9 cellular contexts compared by ENCODE assay signal in the genomic region with DNA sequence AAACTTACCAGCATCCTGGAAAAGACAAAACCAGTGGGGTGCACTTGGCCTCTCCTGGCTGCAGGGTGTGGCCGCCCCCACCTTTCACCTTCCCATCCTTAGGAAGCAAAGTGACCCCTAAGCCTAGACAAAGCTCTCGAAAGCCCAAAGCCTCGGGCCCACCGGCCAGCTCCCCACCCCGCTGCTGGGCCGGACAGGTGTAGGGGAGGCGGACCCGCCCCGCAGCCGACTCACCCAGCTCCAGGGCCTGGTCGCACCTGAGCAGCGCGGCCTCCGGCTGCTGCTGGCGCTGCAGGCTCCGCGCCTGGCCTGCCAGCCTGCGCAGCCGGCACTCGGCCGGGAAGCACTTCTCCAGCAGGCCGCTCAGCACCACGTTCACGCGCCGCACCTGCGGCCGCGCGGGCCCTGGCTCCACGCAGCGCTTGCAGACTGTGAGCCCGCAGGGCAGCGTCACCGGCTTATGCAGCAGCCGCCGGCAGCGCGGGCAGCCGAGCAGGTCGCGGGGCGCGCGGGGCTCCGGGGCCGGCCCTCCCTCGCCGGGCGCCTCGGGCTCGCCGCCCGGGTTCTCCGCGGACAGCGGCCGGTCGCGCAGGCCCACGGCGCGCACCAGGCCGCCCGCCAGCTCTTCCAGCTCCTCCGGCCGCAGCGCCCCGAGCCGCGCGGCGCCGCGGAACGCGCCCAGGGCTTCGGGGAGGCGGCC. TPM values are rescaled to one million over a fixed set of nuclear protein-coding genes. Genes with fewer than 3 reads are reported as not detected.
A peak's percentile ranks its signal among the peaks of the same experiment; 100 is the strongest.
DNase-seq lines count a peak whose midpoint lies in the region; ATAC-seq and TF ChIP-seq lines count a peak whose summit lies in the region.
"Had no signal": no experiment of that assay in that cellular context is flagged by ENCODE, and none has a peak within 500 bp of the region (broad histone marks: within the 10 kb centered on the region; RNA-seq: fewer than 3 reads in every experiment).

No MANE protein-coding gene starts in this region.

- no peaks in the 10 kb centered on the region for H3K4me1 Mint-ChIP-seq in activated T-cell treated with anti-CD3 and anti-CD28 coated beads, Interleukin-2, amount 50 U/mL, for 72 hours (ENCODE audit: low read depth)

- peak overlapping the region; percentile 86 for H3K4me2 ChIP-seq in parathyroid adenoma (ENCODE audit: low read length)

- DNase-seq in Ammon's horn (ENCODE audit: low spot score) (peak; percentile 37), HL-60 (ENCODE audit: low read depth in 1 of 2, low spot score in 1 of 2) (peak in 1 of 2 experiments; percentile 6), heart right ventricle (peak; percentile 5 to 31), HT-29 (ENCODE audit: low spot score) (no peak), NOMO-1 treated with DMSO at 0.1 percent for 48 hours (lab: John Stamatoyannopoulos, UW; ENCODE audit: unreplicated experiment) (no peak)
- peak; percentile 21 to 23 for DNase-seq in activated T-cell treated with anti-CD3 and anti-CD28 coated beads, Interleukin-2, amount 50 U/mL, for 72 hours

- H3K4me3 ChIP-seq in HL-60 (replicated peaks; ENCODE audit: insufficient read depth, low read length) (peak overlapping the region; percentile 42), heart right ventricle (peak overlapping the region; percentile 26 to 68 (median 61)), parathyroid adenoma (ENCODE audit: low read depth, low read length) (peak overlapping the region; percentile 69)

- H3K9me3 ChIP-seq in heart right ventricle (peaks cover 0 to 19% (median 5%) of the 10 kb centered on the region in 11 donors), parathyroid adenoma (ENCODE audit: control insufficient read depth, low read length) (no peaks in the 10 kb centered on the region)

- intact Hi-C loops in heart right ventricle (cut with DNase I): loop anchor here in 1 of 10 donors (5.0 kb wide), 1 partner anchor 61 kb away; no protein-coding TSS in a partner anchor

- TF ChIP-seq CTCF in HL-60 (IDR thresholded peaks at IDR 0.05; ENCODE audit: insufficient read depth, low read length) (no peak), heart right ventricle (IDR thresholded peaks at IDR 0.05) (peak in 6 of 9 donors; percentile 14 to 48 (median 36)), parathyroid adenoma (IDR thresholded peaks at IDR 0.05) (peak; percentile 39)

- WGBS in heart right ventricle, 2 donors: 1% methylated on average over 52 to 79 of the region's 79 CpGs

- H3K27ac ChIP-seq in HL-60 (replicated peaks): no peak overlapping the region
- peak overlapping the region; percentile 41 to 83 (median 78) for H3K27ac ChIP-seq in heart right ventricle
- H3K27ac ChIP-seq in parathyroid adenoma: peak overlapping the region; percentile 68

- H3K36me3 ChIP-seq in heart right ventricle (no peaks in the 10 kb centered on the region), parathyroid adenoma (ENCODE audit: control insufficient read depth, insufficient read depth, low read length) (no peaks in the 10 kb centered on the region)

- peaks cover 10 to 12% of the 10 kb centered on the region in 2 donors for H3K9me3 Mint-ChIP-seq in activated T-cell treated with anti-CD3 and anti-CD28 coated beads, Interleukin-2, amount 50 U/mL, for 72 hours

- peak overlapping the region; percentile 73 for H2AFZ ChIP-seq in parathyroid adenoma

- peaks cover 15% of the 10 kb centered on the region for H3K79me2 ChIP-seq in parathyroid adenoma

- H3K27ac Mint-ChIP-seq in activated T-cell treated with anti-CD3 and anti-CD28 coated beads, Interleukin-2, amount 50 U/mL, for 72 hours: no peak overlapping the region

- peaks cover 81% of the 10 kb centered on the region for H3K27me3 Mint-ChIP-seq in activated T-cell treated with anti-CD3 and anti-CD28 coated beads, Interleukin-2, amount 50 U/mL, for 72 hours (ENCODE audit: low read depth)

- peaks cover 0 to 21% (median 8%) of the 10 kb centered on the region in 9 donors for H3K4me1 ChIP-seq in heart right ventricle
- no peaks in the 10 kb centered on the region for H3K4me1 ChIP-seq in parathyroid adenoma

- H3K4me3 Mint-ChIP-seq in activated T-cell treated with anti-CD3 and anti-CD28 coated beads, Interleukin-2, amount 50 U/mL, for 72 hours: peak overlapping the region; percentile 38 to 68

- H3K36me3 Mint-ChIP-seq in activated T-cell treated with anti-CD3 and anti-CD28 coated beads, Interleukin-2, amount 50 U/mL, for 72 hours (ENCODE audit: insufficient read depth in 2 of 2): peaks cover 12 to 13% of the 10 kb centered on the region in 2 donors

- ATAC-seq in activated T-cell treated with anti-CD3 and anti-CD28 coated beads, Interleukin-2, amount 50 U/mL, for 72 hours (replicated peaks in 1 of 2): peak; percentile 63 to 70
- ATAC-seq in heart right ventricle (peak; percentile 46 to 81 (median 70)), HG03025 (IDR thresholded peaks at IDR 0.05; ENCODE audit: low FRiP score, unreplicated experiment) (no peak)
- ATAC-seq: HCT116 had no signal

- peaks cover 35% of the 10 kb centered on the region for H3K27me3 ChIP-seq in HL-60 (ENCODE audit: insufficient read depth, poor library complexity, severe bottlenecking)
- H3K27me3 ChIP-seq in heart right ventricle: peaks cover 0 to 75% (median 23%) of the 10 kb centered on the region in 7 donors
- no peaks in the 10 kb centered on the region for H3K27me3 ChIP-seq in parathyroid adenoma (ENCODE audit: control insufficient read depth, insufficient read depth, low read length)

- no peak overlapping the region for H3K9ac ChIP-seq in parathyroid adenoma

RNA-seq across cellular contexts. Expression of gene LONRF2, which starts 1.0 kb away (rescaled TPM):
- under 1 TPM; 0.10 to 0.25 TPM for total RNA-seq in activated T-cell treated with anti-CD3 and anti-CD28 coated beads, Interleukin-2, amount 50 U/mL, for 72 hours
- total RNA-seq in heart right ventricle: 10 to 100 TPM; 11.3 to 33.3 (median 25.4) TPM
- polyA plus RNA-seq in heart right ventricle: 1 to 10 TPM in 1 of 2 donors, under 1 TPM in 1; 0.58 to 1.8 TPM
- total RNA-seq in HT-29 (2014; rRNA removed; shearing (Covaris generic)): 0.29 and 0.79 TPM in 2 replicates

Comparison
In these comparisons a context has a peak if more than half of its experiments do, and no peak if none do; other contexts are left out.
1. DNase-seq: peak in Ammon's horn (single experiment), activated T-cell treated with anti-CD3 and anti-CD28 coated beads, Interleukin-2, amount 50 U/mL, for 72 hours (2 of 2) and heart right ventricle (2 of 2); none in HT-29 (single experiment) and NOMO-1 treated with DMSO at 0.1 percent for 48 hours (single experiment).
2. Peak in every context shown above with its lines, with median percentiles within 50 percentile points of each other: H3K4me3 ChIP-seq.